ENCODE assay signal across 1 cellular context in genomic region chr1:234973426-234974250, GRCh38.
A peak's percentile ranks its signal among the peaks of the same experiment; 100 is the strongest.
TF ChIP-seq lines count a peak whose summit lies in the region.

No MANE protein-coding gene starts in this region.

TF ChIP-seq in HEK293, 187 proteins besides CTCF, POLR2A, EP300 and RAD21 (continued from another document):
- no peak for TF ChIP-seq ZNF148 (tag by site-specific recombination; IDR thresholded peaks at IDR 0.05; ENCODE audit: borderline replicate concordance)
- TF ChIP-seq ZNF837 (tag by site-specific recombination; IDR thresholded peaks at IDR 0.05): no peak
- TF ChIP-seq, protein P1, sequence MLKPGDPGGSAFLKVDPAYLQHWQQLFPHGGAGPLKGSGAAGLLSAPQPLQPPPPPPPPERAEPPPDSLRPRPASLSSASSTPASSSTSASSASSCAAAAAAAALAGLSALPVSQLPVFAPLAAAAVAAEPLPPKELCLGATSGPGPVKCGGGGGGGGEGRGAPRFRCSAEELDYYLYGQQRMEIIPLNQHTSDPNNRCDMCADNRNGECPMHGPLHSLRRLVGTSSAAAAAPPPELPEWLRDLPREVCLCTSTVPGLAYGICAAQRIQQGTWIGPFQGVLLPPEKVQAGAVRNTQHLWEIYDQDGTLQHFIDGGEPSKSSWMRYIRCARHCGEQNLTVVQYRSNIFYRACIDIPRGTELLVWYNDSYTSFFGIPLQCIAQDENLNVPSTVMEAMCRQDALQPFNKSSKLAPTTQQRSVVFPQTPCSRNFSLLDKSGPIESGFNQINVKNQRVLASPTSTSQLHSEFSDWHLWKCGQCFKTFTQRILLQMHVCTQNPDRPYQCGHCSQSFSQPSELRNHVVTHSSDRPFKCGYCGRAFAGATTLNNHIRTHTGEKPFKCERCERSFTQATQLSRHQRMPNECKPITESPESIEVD (tag by site-specific recombination; IDR thresholded peaks at IDR 0.05): peak; percentile 72; the same call in 1 of the 2 replicates
- TF ChIP-seq ZNF677 (tag by site-specific recombination; IDR thresholded peaks at IDR 0.05): no peak
- TF ChIP-seq ZNF16 (tag by site-specific recombination; IDR thresholded peaks at IDR 0.05; ENCODE audit: low read depth): no peak
- TF ChIP-seq ZNF629 (tag by site-specific recombination; IDR thresholded peaks at IDR 0.05): no peak
- no peak for TF ChIP-seq ZNF214 (tag by site-specific recombination; IDR thresholded peaks at IDR 0.05; ENCODE audit: borderline replicate concordance)
- TF ChIP-seq ZSCAN30 (tag by site-specific recombination; IDR thresholded peaks at IDR 0.05): peak; percentile 30; the same call in 1 of the 2 replicates
- TF ChIP-seq ZBTB7A (tag by site-specific recombination; IDR thresholded peaks at IDR 0.05; ENCODE audit: low read depth): no peak
- TF ChIP-seq ZNF146 (tag by site-specific recombination; IDR thresholded peaks at IDR 0.05): no peak
- TF ChIP-seq, protein P2, sequence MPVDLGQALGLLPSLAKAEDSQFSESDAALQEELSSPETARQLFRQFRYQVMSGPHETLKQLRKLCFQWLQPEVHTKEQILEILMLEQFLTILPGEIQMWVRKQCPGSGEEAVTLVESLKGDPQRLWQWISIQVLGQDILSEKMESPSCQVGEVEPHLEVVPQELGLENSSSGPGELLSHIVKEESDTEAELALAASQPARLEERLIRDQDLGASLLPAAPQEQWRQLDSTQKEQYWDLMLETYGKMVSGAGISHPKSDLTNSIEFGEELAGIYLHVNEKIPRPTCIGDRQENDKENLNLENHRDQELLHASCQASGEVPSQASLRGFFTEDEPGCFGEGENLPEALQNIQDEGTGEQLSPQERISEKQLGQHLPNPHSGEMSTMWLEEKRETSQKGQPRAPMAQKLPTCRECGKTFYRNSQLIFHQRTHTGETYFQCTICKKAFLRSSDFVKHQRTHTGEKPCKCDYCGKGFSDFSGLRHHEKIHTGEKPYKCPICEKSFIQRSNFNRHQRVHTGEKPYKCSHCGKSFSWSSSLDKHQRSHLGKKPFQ (tag by site-specific recombination; IDR thresholded peaks at IDR 0.05): 0 out of 2 replicates have a peak, but pooled peaks have one; percentile 21
- no peak for TF ChIP-seq BCL11A (tag by site-specific recombination; IDR thresholded peaks at IDR 0.05; ENCODE audit: low read depth)
- TF ChIP-seq ZNF843 (tag by site-specific recombination; IDR thresholded peaks at IDR 0.05): peak; percentile 85; the same call in 1 of the 2 replicates
- TF ChIP-seq OSR2 (tag by site-specific recombination; IDR thresholded peaks at IDR 0.05): peak; percentile 92
- TF ChIP-seq ZBTB1 (tag by site-specific recombination; IDR thresholded peaks at IDR 0.05): no peak
- no peak for TF ChIP-seq KLF1 (tag by site-specific recombination; IDR thresholded peaks at IDR 0.05)
- TF ChIP-seq, protein P3, sequence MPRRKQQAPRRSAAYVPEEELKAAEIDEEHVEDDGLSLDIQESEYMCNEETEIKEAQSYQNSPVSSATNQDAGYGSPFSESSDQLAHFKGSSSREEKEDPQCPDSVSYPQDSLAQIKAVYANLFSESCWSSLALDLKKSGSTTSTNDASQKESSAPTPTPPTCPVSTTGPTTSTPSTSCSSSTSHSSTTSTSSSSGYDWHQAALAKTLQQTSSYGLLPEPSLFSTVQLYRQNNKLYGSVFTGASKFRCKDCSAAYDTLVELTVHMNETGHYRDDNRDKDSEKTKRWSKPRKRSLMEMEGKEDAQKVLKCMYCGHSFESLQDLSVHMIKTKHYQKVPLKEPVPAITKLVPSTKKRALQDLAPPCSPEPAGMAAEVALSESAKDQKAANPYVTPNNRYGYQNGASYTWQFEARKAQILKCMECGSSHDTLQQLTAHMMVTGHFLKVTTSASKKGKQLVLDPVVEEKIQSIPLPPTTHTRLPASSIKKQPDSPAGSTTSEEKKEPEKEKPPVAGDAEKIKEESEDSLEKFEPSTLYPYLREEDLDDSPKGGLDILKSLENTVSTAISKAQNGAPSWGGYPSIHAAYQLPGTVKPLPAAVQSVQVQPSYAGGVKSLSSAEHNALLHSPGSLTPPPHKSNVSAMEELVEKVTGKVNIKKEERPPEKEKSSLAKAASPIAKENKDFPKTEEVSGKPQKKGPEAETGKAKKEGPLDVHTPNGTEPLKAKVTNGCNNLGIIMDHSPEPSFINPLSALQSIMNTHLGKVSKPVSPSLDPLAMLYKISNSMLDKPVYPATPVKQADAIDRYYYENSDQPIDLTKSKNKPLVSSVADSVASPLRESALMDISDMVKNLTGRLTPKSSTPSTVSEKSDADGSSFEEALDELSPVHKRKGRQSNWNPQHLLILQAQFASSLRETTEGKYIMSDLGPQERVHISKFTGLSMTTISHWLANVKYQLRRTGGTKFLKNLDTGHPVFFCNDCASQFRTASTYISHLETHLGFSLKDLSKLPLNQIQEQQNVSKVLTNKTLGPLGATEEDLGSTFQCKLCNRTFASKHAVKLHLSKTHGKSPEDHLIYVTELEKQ (tag by site-specific recombination; IDR thresholded peaks at IDR 0.05; ENCODE audit: borderline replicate concordance): no peak
- TF ChIP-seq ZNF747 (tag by site-specific recombination; IDR thresholded peaks at IDR 0.05): no peak
